8 cellular contexts compared by ENCODE assay signal in the genomic region with DNA sequence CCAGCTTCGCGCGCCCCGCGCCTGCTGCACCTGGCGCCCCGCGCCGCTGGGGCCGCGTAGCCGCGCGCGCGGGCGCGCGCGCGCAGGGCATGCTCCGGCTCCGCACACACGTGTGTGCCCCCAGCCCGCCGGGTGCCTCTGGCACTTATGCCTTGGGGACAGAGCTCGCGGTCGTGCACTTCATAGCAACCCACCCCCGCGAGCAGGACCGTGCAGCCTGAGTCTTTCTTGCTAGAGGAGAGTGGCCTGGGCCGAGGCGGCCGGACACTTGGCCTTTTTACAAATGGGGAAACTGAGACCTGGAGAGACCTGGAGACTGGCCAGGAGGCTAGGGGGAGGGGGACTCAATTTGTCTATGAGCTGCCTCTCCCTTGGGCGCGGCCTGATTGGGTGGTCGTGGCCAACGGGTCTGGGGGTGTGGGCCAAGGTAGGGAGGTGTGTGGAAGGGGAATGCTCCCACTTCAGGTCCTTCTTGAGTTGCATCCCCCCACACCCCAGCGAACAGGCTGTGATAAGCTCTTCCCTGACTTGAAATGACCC. TPM values are rescaled to one million over a fixed set of nuclear protein-coding genes. Genes with fewer than 3 reads are reported as not detected.
DNase-seq lines count a peak whose midpoint lies in the region; ATAC-seq, FAIRE-seq and TF ChIP-seq lines count a peak whose summit lies in the region.

No MANE protein-coding gene starts in this region.

- no peak for FAIRE-seq in astrocyte (lab: Jason Lieb, UNC)

- H3K27me3 ChIP-seq in astrocyte (ENCODE audit: insufficient read depth, low read length) (no peaks in the 10 kb centered on the region), thymus (ENCODE audit: control insufficient read depth, insufficient read depth) (no peaks in the 10 kb centered on the region)

- H3K36me3 ChIP-seq in astrocyte (ENCODE audit: insufficient read depth, low read length) = no peaks in the 10 kb centered on the region
- H3K36me3 ChIP-seq in thymus (ENCODE audit: control insufficient read depth, insufficient read depth) = no peaks in the 10 kb centered on the region

- ATAC-seq in activated CD8-positive, alpha-beta memory T cell treated with anti-CD3 and anti-CD28 coated beads, Interleukin-2, amount 10 ng/mL, durations not matched to agents 7 days and 5 days = no peak
- ATAC-seq in HG03442 (IDR thresholded peaks at IDR 0.05; ENCODE audit: unreplicated experiment) (peak; percentile 8), left lobe of liver (no peak), GM21529 (IDR thresholded peaks at IDR 0.05; ENCODE audit: unreplicated experiment) (no peak)

- H3K4me1 Mint-ChIP-seq in activated CD8-positive, alpha-beta memory T cell treated with anti-CD3 and anti-CD28 coated beads, Interleukin-2, amount 10 ng/mL, durations not matched to agents 7 days and 5 days = peaks cover 60% of the 10 kb centered on the region
- H3K4me1 Mint-ChIP-seq in astrocyte (ENCODE audit: low read depth, unreplicated experiment) = no peaks in the 10 kb centered on the region

- H3K9me3 ChIP-seq in astrocyte (ENCODE audit: insufficient read depth, low read depth, low read length) = no peaks in the 10 kb centered on the region
- no peaks in the 10 kb centered on the region for H3K9me3 ChIP-seq in thymus (ENCODE audit: control insufficient read depth)

- H3K79me2 ChIP-seq in astrocyte (ENCODE audit: insufficient read depth, low read length) = peaks cover 14% of the 10 kb centered on the region

- 3% methylated on average over 40 of the region's 40 CpGs for WGBS in thymus

- H3K9me3 Mint-ChIP-seq in activated CD8-positive, alpha-beta memory T cell treated with anti-CD3 and anti-CD28 coated beads, Interleukin-2, amount 10 ng/mL, durations not matched to agents 7 days and 5 days (ENCODE audit: low read depth) = no peaks in the 10 kb centered on the region
- H3K9me3 Mint-ChIP-seq in astrocyte (ENCODE audit: unreplicated experiment) = no peaks in the 10 kb centered on the region

- no peak for TF ChIP-seq CTCF in astrocyte (IDR thresholded peaks at IDR 0.05; ENCODE audit: insufficient read depth, low read depth, low read length)

- peaks cover 9% of the 10 kb centered on the region for H3K4me1 ChIP-seq in astrocyte (ENCODE audit: insufficient read depth, low read length)
- H3K4me1 ChIP-seq in thymus (ENCODE audit: control insufficient read depth, insufficient read depth, low read length) = peaks cover 31% of the 10 kb centered on the region

- peaks cover 8% of the 10 kb centered on the region for H3K36me3 Mint-ChIP-seq in activated CD8-positive, alpha-beta memory T cell treated with anti-CD3 and anti-CD28 coated beads, Interleukin-2, amount 10 ng/mL, durations not matched to agents 7 days and 5 days
- H3K36me3 Mint-ChIP-seq in astrocyte (ENCODE audit: low read depth, unreplicated experiment) = peaks cover 2% of the 10 kb centered on the region

- peak overlapping the region; percentile 95 for H2AFZ ChIP-seq in astrocyte (ENCODE audit: low read depth, low read length)

- CTCF ChIA-PET in activated CD8-positive, alpha-beta memory T cell treated with anti-CD3 and anti-CD28 coated beads, Interleukin-2, amount 10 ng/mL, durations not matched to agents 7 days and 5 days (lab: Charles Lee) = interaction anchor here (0.6 to 2.7 kb wide), 12 partner anchors 9 to 79 kb away, joined by 3 to 11 read pairs (median 4); no protein-coding TSS in a partner anchor

- no peak for DNase-seq in activated CD8-positive, alpha-beta memory T cell treated with anti-CD3 and anti-CD28 coated beads, Interleukin-2, amount 10 ng/mL, durations not matched to agents 7 days and 5 days
- DNase-seq in activated CD8-positive, alpha-beta memory T cell treated with anti-CD3 and anti-CD28 coated beads, Interleukin-2, amount 50 U/mL, for 48 hours = no peak
- DNase-seq in astrocyte (ENCODE audit: low read depth) (no peak), left lobe of liver (ENCODE audit: low spot score) (peak; percentile 70), ecto neural progenitor cell (ENCODE audit: low spot score) (no peak)

- H4K20me1 ChIP-seq in astrocyte (ENCODE audit: insufficient read depth, low read length) = peaks cover 2% of the 10 kb centered on the region

- peak overlapping the region; percentile 80 for H3K27ac Mint-ChIP-seq in activated CD8-positive, alpha-beta memory T cell treated with anti-CD3 and anti-CD28 coated beads, Interleukin-2, amount 10 ng/mL, durations not matched to agents 7 days and 5 days
- H3K27ac Mint-ChIP-seq in astrocyte (ENCODE audit: unreplicated experiment) = no peak overlapping the region

- peak overlapping the region; percentile 74 for H3K4me3 ChIP-seq in astrocyte (ENCODE audit: insufficient read depth, low read depth, low read length)
- H3K4me3 ChIP-seq in thymus (ENCODE audit: low read length) = peak overlapping the region; percentile 84

- no peaks in the 10 kb centered on the region for H3K27me3 Mint-ChIP-seq in activated CD8-positive, alpha-beta memory T cell treated with anti-CD3 and anti-CD28 coated beads, Interleukin-2, amount 10 ng/mL, durations not matched to agents 7 days and 5 days
- H3K27me3 Mint-ChIP-seq in astrocyte (ENCODE audit: low read depth, unreplicated experiment) = peaks cover 3% of the 10 kb centered on the region

- peak overlapping the region; percentile 85 for H3K4me3 Mint-ChIP-seq in activated CD8-positive, alpha-beta memory T cell treated with anti-CD3 and anti-CD28 coated beads, Interleukin-2, amount 10 ng/mL, durations not matched to agents 7 days and 5 days
- H3K4me3 Mint-ChIP-seq in astrocyte (ENCODE audit: unreplicated experiment) = peak overlapping the region; percentile 79

- H3K9ac ChIP-seq in astrocyte (ENCODE audit: low read length) = peak overlapping the region; percentile 81

- peak overlapping the region; percentile 97 for H3K4me2 ChIP-seq in astrocyte (ENCODE audit: low read length)

- H3K27ac ChIP-seq in astrocyte (ENCODE audit: low read depth, low read length) (no peak overlapping the region), thymus (ENCODE audit: low read depth) (peak overlapping the region; percentile 93)

RNA-seq across cellular contexts. Expression of a gene that starts 0.6 kb away (rescaled TPM):
- 100 to 1,000 TPM; 164 to 262 TPM for total RNA-seq in activated CD8-positive, alpha-beta memory T cell treated with anti-CD3 and anti-CD28 coated beads, Interleukin-2, amount 10 ng/mL, durations not matched to agents 7 days and 5 days
- total RNA-seq in astrocyte (11.4 and 14.8 TPM in 2 replicates), left lobe of liver (12.2 TPM)
- 83.6 TPM for polyA plus RNA-seq in thymus

RNA-seq across cellular contexts. Expression of a gene that starts 3.5 kb away (rescaled TPM):
- 10 to 100 TPM; 65.9 to 72.7 TPM for total RNA-seq in activated CD8-positive, alpha-beta memory T cell treated with anti-CD3 and anti-CD28 coated beads, Interleukin-2, amount 10 ng/mL, durations not matched to agents 7 days and 5 days
- total RNA-seq in astrocyte (26.2 and 29.0 TPM in 2 replicates), left lobe of liver (19.3 TPM)
- polyA plus RNA-seq in thymus = 83.9 TPM

Comparison
In these comparisons a context has a peak if more than half of its experiments do, and no peak if none do; other contexts are left out.
1. RNA of a gene that starts 0.6 kb away (total RNA-seq): 164 to 262 TPM in activated CD8-positive, alpha-beta memory T cell treated with anti-CD3 and anti-CD28 coated beads, Interleukin-2, amount 10 ng/mL, durations not matched to agents 7 days and 5 days; 11.4 to 14.8 TPM in astrocyte and 12.2 TPM in left lobe of liver (single experiment); every median in the first group is over 10 times any median in the second.